In the genomic region with DNA sequence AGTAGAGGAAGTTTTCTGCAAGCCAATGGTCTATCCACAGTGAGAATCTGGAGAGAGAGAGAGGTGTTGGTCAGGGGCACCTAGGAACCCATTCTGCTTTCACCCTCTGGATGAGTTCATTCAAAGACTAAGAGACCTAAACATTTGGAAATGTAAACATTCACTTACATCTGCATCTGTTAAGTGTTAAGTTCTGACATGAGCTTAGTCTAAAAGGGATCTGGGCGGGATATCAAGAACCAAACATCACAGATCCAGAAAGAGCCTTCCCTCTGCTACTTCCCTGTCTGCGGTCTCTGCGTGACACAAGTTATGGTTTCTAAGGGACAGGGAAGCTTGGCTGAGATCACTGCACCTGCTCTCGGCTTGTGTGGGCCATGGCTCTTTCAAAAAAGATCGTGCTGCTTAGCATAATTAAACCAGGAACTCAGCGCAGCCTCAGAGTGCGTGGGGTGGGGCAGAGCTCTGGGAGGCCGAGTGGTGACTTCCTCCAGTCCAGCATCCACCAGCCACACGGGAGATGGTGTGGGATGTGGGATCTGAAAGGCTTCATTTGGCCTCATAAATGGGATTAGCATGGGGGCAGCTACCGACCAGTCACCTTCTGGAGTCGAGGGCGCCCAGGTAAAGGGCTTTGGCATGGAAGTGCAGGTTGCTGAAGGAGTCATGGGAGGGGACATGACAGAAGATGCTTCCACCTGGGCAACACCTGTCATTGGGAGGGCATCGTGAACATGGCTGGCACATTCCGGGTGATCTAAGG, we compare ENCODE assay signal across 29 cellular contexts. TPM values are rescaled to one million over a fixed set of nuclear protein-coding genes. Genes with fewer than 3 reads are reported as not detected.
A peak's percentile ranks its signal among the peaks of the same experiment; 100 is the strongest.
DNase-seq lines count a peak whose midpoint lies in the region; ATAC-seq and TF ChIP-seq lines count a peak whose summit lies in the region.
"Had no signal": no experiment of that assay in that cellular context is flagged by ENCODE, and none has a peak within 500 bp of the region (broad histone marks: within the 10 kb centered on the region; RNA-seq: fewer than 3 reads in every experiment).

No MANE protein-coding gene starts in this region.

- CTCF ChIA-PET in MCF 10A (lab: Yijun Ruan, JAX) = interaction anchor here (0.6 kb wide), 1 partner anchor 211 kb away, joined by 3 read pairs; no protein-coding TSS in a partner anchor
- CTCF ChIA-PET in naive thymus-derived CD4-positive, alpha-beta T cell (lab: Charles Lee) = no interaction called here

- H3K4me1 Mint-ChIP-seq in MCF 10A (ENCODE audit: insufficient read depth, unreplicated experiment) = peaks cover 34% of the 10 kb centered on the region
- H3K4me1 Mint-ChIP-seq in naive thymus-derived CD4-positive, alpha-beta T cell = peaks cover 0 to 7% (median 0%) of the 10 kb centered on the region in 7 donors
- no peaks in the 10 kb centered on the region for H3K4me1 Mint-ChIP-seq in activated T-cell treated with anti-CD3 and anti-CD28 coated beads, Interleukin-2, amount 50 U/mL, for 4 hours (ENCODE audit: low read depth)
- H3K4me1 Mint-ChIP-seq: activated CD4-positive, alpha-beta memory T cell treated with anti-CD3 and anti-CD28 coated beads, Interleukin-2, amount 10 ng/mL, durations not matched to agents 7 days and 5 days; immature natural killer cell had no signal

- H3K9me3 ChIP-seq in breast epithelium (no peaks in the 10 kb centered on the region), colonic mucosa (no peaks in the 10 kb centered on the region)
- H3K9me3 ChIP-seq in naive thymus-derived CD4-positive, alpha-beta T cell (ENCODE audit: control insufficient read depth in 2 of 3, low read length in 3 of 3) = no peaks in the 10 kb centered on the region
- H3K9me3 ChIP-seq: Caco-2, HAP-1, right atrium auricular region, testis, uterus had no signal

- H3K27me3 ChIP-seq in breast epithelium (no peaks in the 10 kb centered on the region), colonic mucosa (no peaks in the 10 kb centered on the region)
- H3K27me3 ChIP-seq in naive thymus-derived CD4-positive, alpha-beta T cell (ENCODE audit: control insufficient read depth in 2 of 2, insufficient read depth in 2 of 2, low read length in 2 of 2) = no peaks in the 10 kb centered on the region
- H3K27me3 ChIP-seq: BLaER1 treated with 17β-estradiol and CSF1 and Interleukin-3, amounts not matched to agents 10 nM and 100 nM; right atrium auricular region; testis; uterus had no signal

- H3K9me3 Mint-ChIP-seq in MCF 10A (ENCODE audit: unreplicated experiment) = no peaks in the 10 kb centered on the region
- H3K9me3 Mint-ChIP-seq in naive thymus-derived CD4-positive, alpha-beta T cell = no peaks in the 10 kb centered on the region
- H3K9me3 Mint-ChIP-seq in activated T-cell treated with anti-CD3 and anti-CD28 coated beads, Interleukin-2, amount 50 U/mL, for 4 hours = no peaks in the 10 kb centered on the region
- H3K9me3 Mint-ChIP-seq: activated CD4-positive, alpha-beta memory T cell treated with anti-CD3 and anti-CD28 coated beads, Interleukin-2, amount 10 ng/mL, durations not matched to agents 7 days and 5 days; activated T-helper 2 cell treated with anti-CD3 and anti-CD28 coated beads, Interferon-gamma antibody, Interleukin-2, Interleukin-4, amounts not matched to agents 10 μg/mL and 5 μg/mL and 100 μg/mL, durations not matched to agents 14 hours and 24 hours and 36 hours; immature natural killer cell; T-helper 2 cell treated with Interferon-gamma antibody and Interleukin-4, amounts not matched to agents 5 μg/mL and 100 μg/mL, for 36 hours had no signal

- BruUV-seq in MCF 10A (replicated peaks; lab: Mats Ljungman, UMichigan) = no TSS peak

- DNase-seq in MCF 10A (ENCODE audit: unreplicated experiment) (no peak), breast epithelium (ENCODE audit: low spot score in 2 of 2) (no peak), colonic mucosa (peak; percentile 12), 8988T (no peak)
- no peak for DNase-seq in naive thymus-derived CD4-positive, alpha-beta T cell
- DNase-seq in activated T-cell treated with anti-CD3 and anti-CD28 coated beads, Interleukin-2, amount 50 U/mL, for 4 hours = no peak
- DNase-seq: activated CD4-positive, alpha-beta memory T cell treated with anti-CD3 and anti-CD28 coated beads, Interleukin-2, amount 10 ng/mL, durations not matched to agents 7 days and 5 days; activated CD4-positive, alpha-beta T cell treated with anti-CD3 and anti-CD28 coated beads for 1 hour; Caco-2; DMS79; effector CD8-positive, alpha-beta T cell; immature natural killer cell; left colon; NCI-H1048; NCI-H2029; NCI-H226; NCI-H526 treated with DMSO at 0.1 percent for 48 hours; stimulated activated CD4-positive, alpha-beta T cell treated with anti-CD3 and anti-CD28 coated beads, Interleukin-1b, Interleukin-23, amount 100 ng/mL, for 48 hours; stimulated activated naive CD8-positive, alpha-beta T cell treated with anti-CD3 and anti-CD28 coated beads, Interleukin-15, Interleukin-2, amounts not matched to agents 100 U/mL and 50 U/mL, for 24 hours; testis had no signal

- H3K27ac Mint-ChIP-seq in MCF 10A (ENCODE audit: low read depth, unreplicated experiment) = peak overlapping the region; percentile 55
- H3K27ac Mint-ChIP-seq in naive thymus-derived CD4-positive, alpha-beta T cell = no peak overlapping the region
- H3K27ac Mint-ChIP-seq: activated CD4-positive, alpha-beta memory T cell treated with anti-CD3 and anti-CD28 coated beads, Interleukin-2, amount 10 ng/mL, durations not matched to agents 7 days and 5 days; activated naive CD8-positive, alpha-beta T cell; activated T-helper 2 cell treated with anti-CD3 and anti-CD28 coated beads, Interferon-gamma antibody, Interleukin-2, Interleukin-4, amounts not matched to agents 10 μg/mL and 5 μg/mL and 100 μg/mL, durations not matched to agents 14 hours and 24 hours and 36 hours; immature natural killer cell; T-helper 2 cell treated with Interferon-gamma antibody and Interleukin-4, amounts not matched to agents 5 μg/mL and 100 μg/mL, for 36 hours had no signal

- intact Hi-C loops in MCF 10A (cut with micrococcal nuclease) (no loop called here), breast epithelium (cut with DNase I; ENCODE audit: low total_unique reads) (no loop called here), colonic mucosa (cut with DNase I) (no loop called here)
- intact Hi-C loops in naive thymus-derived CD4-positive, alpha-beta T cell (cut with micrococcal nuclease) = no loop called here

- H3K4me3 Mint-ChIP-seq in MCF 10A (ENCODE audit: unreplicated experiment) = no peak overlapping the region
- H3K4me3 Mint-ChIP-seq in naive thymus-derived CD4-positive, alpha-beta T cell = no peak overlapping the region
- H3K4me3 Mint-ChIP-seq in activated T-cell treated with anti-CD3 and anti-CD28 coated beads, Interleukin-2, amount 50 U/mL, for 4 hours = no peak overlapping the region
- H3K4me3 Mint-ChIP-seq: activated CD4-positive, alpha-beta memory T cell treated with anti-CD3 and anti-CD28 coated beads, Interleukin-2, amount 10 ng/mL, durations not matched to agents 7 days and 5 days; activated naive CD8-positive, alpha-beta T cell; immature natural killer cell; T-helper 2 cell treated with Interferon-gamma antibody and Interleukin-4, amounts not matched to agents 5 μg/mL and 100 μg/mL, for 36 hours had no signal

- peak; percentile 14 for ATAC-seq in naive thymus-derived CD4-positive, alpha-beta T cell
- no peak for ATAC-seq in activated T-cell treated with anti-CD3 and anti-CD28 coated beads, Interleukin-2, amount 50 U/mL, for 4 hours
- ATAC-seq in HG02763 (IDR thresholded peaks at IDR 0.05; ENCODE audit: unreplicated experiment) = no peak
- ATAC-seq: left colon; stimulated activated naive CD8-positive, alpha-beta T cell treated with anti-CD3 and anti-CD28 coated beads, Interleukin-15, Interleukin-2, amounts not matched to agents 100 U/mL and 50 U/mL, for 24 hours had no signal

- H3K27ac ChIP-seq in breast epithelium (no peak overlapping the region), colonic mucosa (no peak overlapping the region)
- no peak overlapping the region for H3K27ac ChIP-seq in naive thymus-derived CD4-positive, alpha-beta T cell (ENCODE audit: low read depth, low read length)
- H3K27ac ChIP-seq: BLaER1 treated with 17β-estradiol and CSF1 and Interleukin-3, amounts not matched to agents 10 nM and 100 nM; parathyroid adenoma; right atrium auricular region; testis; uterus had no signal

- no peak overlapping the region for H3K4me3 ChIP-seq in breast epithelium
- H3K4me3 ChIP-seq in colonic mucosa = no peak overlapping the region
- no peak overlapping the region for H3K4me3 ChIP-seq in naive thymus-derived CD4-positive, alpha-beta T cell (ENCODE audit: low read length)
- H3K4me3 ChIP-seq: BLaER1 treated with 17β-estradiol and CSF1 and Interleukin-3, amounts not matched to agents 10 nM and 100 nM; HAP-1; right atrium auricular region; testis; uterus had no signal

- H3K36me3 ChIP-seq in breast epithelium (no peaks in the 10 kb centered on the region), colonic mucosa (no peaks in the 10 kb centered on the region)
- no peaks in the 10 kb centered on the region for H3K36me3 ChIP-seq in naive thymus-derived CD4-positive, alpha-beta T cell (ENCODE audit: control insufficient read depth in 2 of 3, insufficient read depth in 3 of 3, low read length in 3 of 3)
- H3K36me3 ChIP-seq: HAP-1, right atrium auricular region, uterus had no signal

- H3K4me1 ChIP-seq in breast epithelium = no peaks in the 10 kb centered on the region
- H3K4me1 ChIP-seq in colonic mucosa = no peaks in the 10 kb centered on the region
- H3K4me1 ChIP-seq in naive thymus-derived CD4-positive, alpha-beta T cell (ENCODE audit: control insufficient read depth in 2 of 2, insufficient read depth in 2 of 2, low read length in 2 of 2) = no peaks in the 10 kb centered on the region
- H3K4me1 ChIP-seq: Caco-2, HAP-1, testis had no signal

- H3K27me3 Mint-ChIP-seq in MCF 10A (ENCODE audit: insufficient read depth, unreplicated experiment) = no peaks in the 10 kb centered on the region
- H3K27me3 Mint-ChIP-seq in naive thymus-derived CD4-positive, alpha-beta T cell = no peaks in the 10 kb centered on the region
- H3K27me3 Mint-ChIP-seq in activated T-cell treated with anti-CD3 and anti-CD28 coated beads, Interleukin-2, amount 50 U/mL, for 4 hours (ENCODE audit: low read depth) = peaks cover 2% of the 10 kb centered on the region
- H3K27me3 Mint-ChIP-seq: activated CD4-positive, alpha-beta memory T cell treated with anti-CD3 and anti-CD28 coated beads, Interleukin-2, amount 10 ng/mL, durations not matched to agents 7 days and 5 days; activated naive CD8-positive, alpha-beta T cell had no signal

- POLR2A ChIA-PET in MCF 10A (lab: Yijun Ruan, JAX) = interaction anchor here (1.3 kb wide), 1 partner anchor 16 kb away, joined by 3 read pairs; no protein-coding TSS in a partner anchor
- POLR2A ChIA-PET in naive thymus-derived CD4-positive, alpha-beta T cell (lab: Charles Lee) = interaction anchor here (0.6 kb wide), 1 partner anchor 36 kb away, joined by 3 read pairs; no protein-coding TSS in a partner anchor

- no peak for TF ChIP-seq POLR2A in breast epithelium (IDR thresholded peaks at IDR 0.05)

- H3K36me3 Mint-ChIP-seq in MCF 10A (ENCODE audit: insufficient read depth, unreplicated experiment) = peaks cover 54% of the 10 kb centered on the region
- H3K36me3 Mint-ChIP-seq in naive thymus-derived CD4-positive, alpha-beta T cell = peaks cover 0 to 35% (median 6%) of the 10 kb centered on the region in 5 donors
- peaks cover 4% of the 10 kb centered on the region for H3K36me3 Mint-ChIP-seq in activated T-cell treated with anti-CD3 and anti-CD28 coated beads, Interleukin-2, amount 50 U/mL, for 4 hours (ENCODE audit: insufficient read depth)
- H3K36me3 Mint-ChIP-seq: activated naive CD8-positive, alpha-beta T cell had no signal

- no peak for TF ChIP-seq CTCF in MCF 10A (IDR thresholded peaks at IDR 0.05; ENCODE audit: unreplicated experiment)
- no peak for TF ChIP-seq CTCF in breast epithelium (IDR thresholded peaks at IDR 0.05)
- TF ChIP-seq CTCF in colonic mucosa (IDR thresholded peaks at IDR 0.05) = no peak

- H3K9ac ChIP-seq in colonic mucosa (ENCODE audit: low read depth in 2 of 2, low read length in 2 of 2) = no peak overlapping the region
- H3K9ac ChIP-seq: BLaER1 treated with 17β-estradiol and CSF1 and Interleukin-3, amounts not matched to agents 10 nM and 100 nM; parathyroid adenoma had no signal

RNA-seq across cellular contexts. Expression of a gene that starts 16.6 kb away (rescaled TPM):
- 5.3 and 5.8 TPM in 2 replicates for total RNA-seq in MCF 10A (2022)
- total RNA-seq in breast epithelium = 10 to 100 TPM in 1 of 3 donors, 1 to 10 TPM in 2; 2.5 to 13.4 (median 2.6) TPM
- under 1 TPM; 0.48 to 0.54 TPM for total RNA-seq in colonic mucosa
- 1 to 10 TPM in 1 of 5 experiments, under 1 TPM in 4; 0.43 to 1.2 (median 0.78) TPM for total RNA-seq in naive thymus-derived CD4-positive, alpha-beta T cell
- polyA plus RNA-seq in naive thymus-derived CD4-positive, alpha-beta T cell = not detected
- 1 to 10 TPM in 1 of 3 donors, under 1 TPM in 1, not detected in 1; 0.15 to 4.6 TPM for total RNA-seq in activated T-cell treated with anti-CD3 and anti-CD28 coated beads, Interleukin-2, amount 50 U/mL, for 4 hours
- total RNA-seq: activated T-helper 2 cell treated with anti-CD3 and anti-CD28 coated beads, Interferon-gamma antibody, Interleukin-2, Interleukin-4, amounts not matched to agents 10 μg/mL and 5 μg/mL and 100 μg/mL, durations not matched to agents 14 hours and 24 hours and 36 hours had no signal

RNA-seq across cellular contexts. Expression of a gene that starts 23.9 kb away (rescaled TPM):
- total RNA-seq in MCF 10A (2022) = 126 and 157 TPM in 2 replicates
- total RNA-seq in breast epithelium = 100 to 1,000 TPM in 1 of 3 donors, 10 to 100 TPM in 2; 23.7 to 124 (median 56.4) TPM
- total RNA-seq in colonic mucosa = 10 to 100 TPM in 1 of 2 donors, 1 to 10 TPM in 1; 7.8 to 13.6 TPM
- total RNA-seq in naive thymus-derived CD4-positive, alpha-beta T cell = 10 to 100 TPM in 2 of 5 experiments, 1 to 10 TPM in 3; 4.5 to 17.1 (median 6.6) TPM
- 1 to 10 TPM; 5.0 to 7.1 TPM for polyA plus RNA-seq in naive thymus-derived CD4-positive, alpha-beta T cell
- total RNA-seq in activated T-cell treated with anti-CD3 and anti-CD28 coated beads, Interleukin-2, amount 50 U/mL, for 4 hours = 1 to 10 TPM; 2.8 to 6.2 (median 6.0) TPM
